9 cellular contexts compared by ENCODE assay signal in genomic region chr6:109379706-109380105, GRCh38. TPM values are rescaled to one million over a fixed set of nuclear protein-coding genes. Genes with fewer than 3 reads are reported as not detected.
DNase-seq lines count a peak whose midpoint lies in the region; ATAC-seq, FAIRE-seq and TF ChIP-seq lines count a peak whose summit lies in the region.
"Had no signal": no experiment of that assay in that cellular context is flagged by ENCODE, and none has a peak within 500 bp of the region (broad histone marks: within the 10 kb centered on the region; RNA-seq: fewer than 3 reads in every experiment).

No MANE protein-coding gene starts in this region.

- peaks cover 45% of the 10 kb centered on the region for H4K20me1 ChIP-seq in HepG2 (ENCODE audit: insufficient read depth, low read length)

- H3K27ac ChIP-seq in HepG2 (ENCODE audit: extremely low read length, insufficient read depth, low read length) (no peak overlapping the region), substantia nigra (ENCODE audit: low read depth, low read length, poor library complexity, severe bottlenecking) (no peak overlapping the region)

- H3K4me2 ChIP-seq in HepG2 (ENCODE audit: low read depth, low read length): peak overlapping the region; percentile 96

- no peak for TF ChIP-seq RAD21 in HepG2 (CRISPR knock-in tag; IDR thresholded peaks at IDR 0.05)

- WGBS in HepG2 (ENCODE audit: low lambda C conversion rate): 23% methylated on average over 2 of the region's 2 CpGs

- peaks cover 42% of the 10 kb centered on the region for H3K36me3 ChIP-seq in adipocyte (ENCODE audit: control insufficient read depth, insufficient read depth, low read length, severe bottlenecking)
- peaks cover 10 to 43% of the 10 kb centered on the region in 2 experiments for H3K36me3 ChIP-seq in HepG2 (replicated peaks in 1 of 2; ENCODE audit: control insufficient read depth in 1 of 2, insufficient read depth in 2 of 2, low read length in 2 of 2)

- H3K27ac Mint-ChIP-seq in activated naive CD4-positive, alpha-beta T cell treated with anti-CD3 and anti-CD28 coated beads, Interleukin-2, amount 10 ng/mL, durations not matched to agents 7 days and 5 days: peak overlapping the region; percentile 96
- peak overlapping the region; percentile 93 for H3K27ac Mint-ChIP-seq in type B pancreatic cell

- H3K4me3 Mint-ChIP-seq in activated naive CD4-positive, alpha-beta T cell treated with anti-CD3 and anti-CD28 coated beads, Interleukin-2, amount 10 ng/mL, durations not matched to agents 7 days and 5 days: peak overlapping the region; percentile 94
- H3K4me3 Mint-ChIP-seq in type B pancreatic cell: peak overlapping the region; percentile 95

- no peak for TF ChIP-seq EP300 in HepG2 (IDR thresholded peaks at IDR 0.05; ENCODE audit: low read depth in 2 of 2, low read length in 2 of 2)
- no peak for TF ChIP-seq EP300 in HepG2 (CRISPR knock-in tag; IDR thresholded peaks at IDR 0.05; ENCODE audit: borderline replicate concordance)

- H3K9ac ChIP-seq in adipocyte (ENCODE audit: low read length): peak overlapping the region; percentile 98
- H3K9ac ChIP-seq in HepG2 (ENCODE audit: insufficient read depth, low read depth, low read length): peak overlapping the region; percentile 99; the same call in 1 of the 2 replicates

- H3K4me1 ChIP-seq in adipocyte (ENCODE audit: control insufficient read depth, insufficient read depth, low read length): peaks cover 34% of the 10 kb centered on the region
- peaks cover 27% of the 10 kb centered on the region for H3K4me1 ChIP-seq in HepG2 (ENCODE audit: insufficient read depth, low read length)

- BruUV-seq in HepG2 (replicated peaks; lab: Mats Ljungman, UMichigan): no TSS peak

- H3K27me3 Mint-ChIP-seq in activated naive CD4-positive, alpha-beta T cell treated with anti-CD3 and anti-CD28 coated beads, Interleukin-2, amount 10 ng/mL, durations not matched to agents 7 days and 5 days: no peaks in the 10 kb centered on the region
- H3K27me3 Mint-ChIP-seq in type B pancreatic cell: no peaks in the 10 kb centered on the region

- in situ Hi-C loops in HepG2 (cut with HindIII; ENCODE audit: extremely low pct_ligation_motif_present, low pct_unique_long_range_greater_than_20kb): loop anchor here (5.0 kb wide), 2 partner anchors 63 to 192 kb away; partner anchors contain the start of genes PPIL6 and SMPD2

- H3K9me3 ChIP-seq in adipocyte (ENCODE audit: control insufficient read depth, low read length) (no peaks in the 10 kb centered on the region), HepG2 (ENCODE audit: low read length) (no peaks in the 10 kb centered on the region)

- H3K4me1 Mint-ChIP-seq in activated naive CD4-positive, alpha-beta T cell treated with anti-CD3 and anti-CD28 coated beads, Interleukin-2, amount 10 ng/mL, durations not matched to agents 7 days and 5 days: peaks cover 57% of the 10 kb centered on the region
- peaks cover 41% of the 10 kb centered on the region for H3K4me1 Mint-ChIP-seq in type B pancreatic cell (ENCODE audit: unreplicated experiment)

- CTCF ChIA-PET in activated naive CD4-positive, alpha-beta T cell treated with anti-CD3 and anti-CD28 coated beads, Interleukin-2, amount 10 ng/mL, durations not matched to agents 7 days and 5 days (lab: Charles Lee): interaction anchor here (0.6 to 1.2 kb wide), 3 partner anchors 97 to 285 kb away, joined by 3 to 4 read pairs (median 4); partner anchors contain the start of gene SESN1
- CTCF ChIA-PET in HepG2 (lab: Yijun Ruan, JAX; ENCODE audit: low intra/inter-chr PET ratio, low total read pairs): no interaction called here

- TF ChIP-seq POLR2A in HepG2 (IDR thresholded peaks at IDR 0.05; ENCODE audit: insufficient read depth in 1 of 2, low read depth in 2 of 2, low read length in 2 of 2) (no peak), GM18505 (IDR thresholded peaks at IDR 0.05; ENCODE audit: borderline replicate concordance, extremely low read depth, insufficient read depth, insufficient read length) (no peak)

- H3K79me2 ChIP-seq in HepG2 (ENCODE audit: insufficient read depth, low read length): peaks cover 67% of the 10 kb centered on the region

- TF ChIP-seq CTCF in HepG2 (CRISPR knock-in tag; IDR thresholded peaks at IDR 0.05) (no peak), type B pancreatic cell (conservative IDR thresholded peaks at IDR 0.05) (no peak)

- H3K4me3 ChIP-seq in adipocyte (ENCODE audit: low read length): peak overlapping the region; percentile 100
- H3K4me3 ChIP-seq in HepG2 (replicated peaks in 1 of 3; ENCODE audit: insufficient read depth in 1 of 3, low read depth in 2 of 3, low read length in 3 of 3): peak overlapping the region; percentile 95 to 99 (median 99)

- POLR2A ChIA-PET in HepG2 (lab: Yijun Ruan, JAX): no interaction called here

- peaks cover 47% of the 10 kb centered on the region for H3K36me3 Mint-ChIP-seq in activated naive CD4-positive, alpha-beta T cell treated with anti-CD3 and anti-CD28 coated beads, Interleukin-2, amount 10 ng/mL, durations not matched to agents 7 days and 5 days
- H3K36me3 Mint-ChIP-seq in type B pancreatic cell: peaks cover 23% of the 10 kb centered on the region

- no peak overlapping the region for H2AFZ ChIP-seq in HepG2 (ENCODE audit: low read length)

- ATAC-seq in HepG2 (no peak), GM18505 (IDR thresholded peaks at IDR 0.05; ENCODE audit: unreplicated experiment) (no peak)

- intact Hi-C loops in HepG2 (cut with micrococcal nuclease; ENCODE audit: unreplicated experiment): loop anchor here (5.0 kb wide), 1 partner anchor 282 kb away; the partner anchor contains the start of gene CEP57L1

- H3K9me3 Mint-ChIP-seq in activated naive CD4-positive, alpha-beta T cell treated with anti-CD3 and anti-CD28 coated beads, Interleukin-2, amount 10 ng/mL, durations not matched to agents 7 days and 5 days: no peaks in the 10 kb centered on the region
- H3K9me3 Mint-ChIP-seq in type B pancreatic cell: no peaks in the 10 kb centered on the region

- no peak for DNase-seq in activated naive CD4-positive, alpha-beta T cell treated with anti-CD3 and anti-CD28 coated beads, Interleukin-2, amount 10 ng/mL, durations not matched to agents 7 days and 5 days
- no peak for DNase-seq in activated naive CD4-positive, alpha-beta T cell (lab: John Stamatoyannopoulos, UW)
- DNase-seq in adipocyte (ENCODE audit: low read depth) (peak; percentile 47), HepG2 (ENCODE audit: low spot score) (no peak), type B pancreatic cell (ENCODE audit: extremely low spot score, unreplicated experiment) (no peak), mucosa of gallbladder (ENCODE audit: low spot score) (no peak), substantia nigra (lab: John Stamatoyannopoulos, UW) (no peak)
- DNase-seq: central memory CD4-positive, alpha-beta T cell had no signal

- H3K27me3 ChIP-seq in adipocyte (replicated peaks; ENCODE audit: control insufficient read depth, insufficient read depth, low read length): no peaks in the 10 kb centered on the region
- H3K27me3 ChIP-seq in HepG2 (ENCODE audit: control insufficient read depth in 1 of 2, insufficient read depth in 2 of 2, low read length in 2 of 2): no peaks in the 10 kb centered on the region; a peak in 1 of 5 replicates

- no peak for FAIRE-seq in HepG2 (lab: Jason Lieb, UNC)

TF ChIP-seq in HepG2, 621 proteins besides CTCF, POLR2A, EP300 and RAD21:
- TF ChIP-seq XRCC5 (optimal IDR thresholded peaks at IDR 0.05; ENCODE audit: low read length): no peak
TF ChIP-seq in HepG2: peak in this region for 0.

RNA-seq across cellular contexts. Expression of gene CD164, which starts 2.6 kb away (rescaled TPM):
- total RNA-seq in HepG2 (2016; rRNA removed; fragmentation: Illumina TruSeq; extraction: Trizol): 148 and 222 TPM in 2 replicates
- 22.2 and 25.0 TPM in 2 replicates for total RNA-seq in HepG2 (2016; cell fraction: cytosol; rRNA removed; fragmentation: Illumina TruSeq; extraction: Trizol; ENCODE audit: low read depth)
- total RNA-seq in HepG2 (2016; cell fraction: insoluble cytoplasmic fraction; rRNA removed; fragmentation: Illumina TruSeq; extraction: Trizol): 152 and 227 TPM in 2 replicates
- 57.9 and 68.8 TPM in 2 replicates for total RNA-seq in HepG2 (2016; cell fraction: membrane; rRNA removed; fragmentation: Illumina TruSeq; extraction: Trizol)
- 217 and 244 TPM in 2 replicates for total RNA-seq in HepG2 (2016; cell fraction: nucleus; rRNA removed; fragmentation: Illumina TruSeq; extraction: Trizol)
- polyA plus RNA-seq in HepG2 (2011; rRNA removed): 257 and 293 TPM in 2 replicates
- 113 and 156 TPM in 2 replicates for polyA plus RNA-seq in HepG2 (2011; cell fraction: cytosol; rRNA removed)
- 72.2 and 82.4 TPM in 2 replicates for polyA plus RNA-seq in HepG2 (2011; cell fraction: nucleus; rRNA removed)
- polyA plus RNA-seq in HepG2 (2012): 167 and 201 TPM in 2 replicates
- polyA plus RNA-seq in HepG2 (2016; cell fraction: cytosol; fragmentation: Illumina TruSeq; extraction: Trizol; ENCODE audit: low read depth): 20.0 and 22.1 TPM in 2 replicates
- 148 and 155 TPM in 2 replicates for polyA plus RNA-seq in HepG2 (2016; cell fraction: insoluble cytoplasmic fraction; fragmentation: Illumina TruSeq; extraction: Trizol; ENCODE audit: low read depth)
- 45.6 and 50.4 TPM in 2 replicates for polyA plus RNA-seq in HepG2 (2016; cell fraction: membrane; fragmentation: Illumina TruSeq; extraction: Trizol; ENCODE audit: low read depth)
- polyA plus RNA-seq in HepG2 (2016; cell fraction: nucleus; fragmentation: Illumina TruSeq; extraction: Trizol; ENCODE audit: insufficient read depth, low read depth): 320 and 334 TPM in 2 replicates
- polyA minus RNA-seq in HepG2 (2011; rRNA and poly(A)+ RNA removed; ENCODE audit: low replicate concordance): 273 and 666 TPM in 2 replicates
- 269 and 278 TPM in 2 replicates for polyA minus RNA-seq in HepG2 (2011; cell fraction: cytosol; rRNA and poly(A)+ RNA removed)
- polyA minus RNA-seq in HepG2 (2011; cell fraction: nucleus; rRNA and poly(A)+ RNA removed): 158 and 165 TPM in 2 replicates
- 230 and 298 TPM in 2 replicates for total RNA-seq in type B pancreatic cell (ENCODE audit: low replicate concordance)
- total RNA-seq in mucosa of gallbladder: 606 TPM
